ENCODE assay signal across 26 cellular contexts in genomic region chr2:37223131-37223530, GRCh38. TPM values are rescaled to one million over a fixed set of nuclear protein-coding genes. Genes with fewer than 3 reads are reported as not detected.
"Had no signal": no experiment of that assay in that cellular context is flagged by ENCODE, and none has a peak within 500 bp of the region (broad histone marks: within the 10 kb centered on the region; RNA-seq: fewer than 3 reads in every experiment).

No MANE protein-coding gene starts in this region.

- H3K4me2 ChIP-seq: hepatocyte had no signal

- H2AFZ ChIP-seq: hepatocyte had no signal

- H3K27me3 ChIP-seq: brain microvascular endothelial cell, dorsolateral prefrontal cortex, foreskin keratinocyte, hepatocyte, spleen, tibial artery had no signal

- H3K27me3 Mint-ChIP-seq: activated B cell treated with CpG ODN at 0.5 μM for 24 hours; activated CD4-positive, alpha-beta T cell treated with anti-CD3 and anti-CD28 coated beads, Interleukin-2, amount 10 ng/mL, durations not matched to agents 24 days and 14 days had no signal

- H3K27ac Mint-ChIP-seq: activated B cell treated with CpG ODN at 0.5 μM for 24 hours; activated CD4-positive, alpha-beta T cell treated with anti-CD3 and anti-CD28 coated beads, Interleukin-2, amount 10 ng/mL, durations not matched to agents 24 days and 14 days; endodermal cell had no signal

- H3K4me3 Mint-ChIP-seq: activated B cell treated with CpG ODN at 0.5 μM for 24 hours, endodermal cell, neural crest cell had no signal

- DNase-seq: activated B cell treated with CpG ODN at 0.5 μM for 24 hours; activated CD4-positive, alpha-beta T cell treated with anti-CD3 and anti-CD28 coated beads, Interleukin-2, amount 10 ng/mL, durations not matched to agents 24 days and 14 days; activated effector memory CD4-positive, alpha-beta T cell treated with anti-CD3 and anti-CD28 coated beads, Interleukin-2, amount 50 U/mL, for 16 hours; activated T-cell treated with anti-CD3 and anti-CD28 coated beads, Interleukin-2, amount 50 U/mL, for 1 hour; aorta; brain microvascular endothelial cell; central memory CD4-positive, alpha-beta T cell; dorsolateral prefrontal cortex; endodermal cell; foreskin keratinocyte; islet precursor cell; midbrain; retina; spleen; stimulated activated CD4-positive, alpha-beta T cell treated with anti-CD3 and anti-CD28 coated beads, Interleukin-4, amount 100 ng/mL, for 4 hours; stimulated activated naive CD4-positive, alpha-beta T cell; substantia nigra; SW 1271; tibial artery had no signal

- H3K9me3 Mint-ChIP-seq: activated B cell treated with CpG ODN at 0.5 μM for 24 hours; activated CD4-positive, alpha-beta T cell treated with anti-CD3 and anti-CD28 coated beads, Interleukin-2, amount 10 ng/mL, durations not matched to agents 24 days and 14 days; endodermal cell; neural crest cell had no signal

- H3K9me3 ChIP-seq: spleen, tibial artery had no signal

- H3K27ac ChIP-seq: brain microvascular endothelial cell, dorsolateral prefrontal cortex, foreskin keratinocyte, hepatocyte, spleen, tibial artery had no signal

- ATAC-seq: foreskin keratinocyte had no signal

- H3K4me3 ChIP-seq: dorsolateral prefrontal cortex, hepatocyte, lung, spleen, tibial artery had no signal

RNA-seq across cellular contexts. Expression of gene CEBPZOS, which starts 26.8 kb away (rescaled TPM):
- total RNA-seq: neural crest cell had no signal

RNA-seq across cellular contexts. Expression of gene SULT6B1, which starts 34.7 kb away (rescaled TPM):
- total RNA-seq: activated B cell treated with CpG ODN at 0.5 μM for 24 hours; activated CD4-positive, alpha-beta T cell treated with anti-CD3 and anti-CD28 coated beads, Interleukin-2, amount 10 ng/mL, durations not matched to agents 24 days and 14 days; aorta; dorsolateral prefrontal cortex; endodermal cell; epithelial cell of proximal tubule; fibroblast of lung; foreskin keratinocyte; hepatocyte; lung; neural crest cell; omental fat pad; posterior vena cava; spleen had no signal
